ENCODE assay signal across 9 cellular contexts in the genomic region with DNA sequence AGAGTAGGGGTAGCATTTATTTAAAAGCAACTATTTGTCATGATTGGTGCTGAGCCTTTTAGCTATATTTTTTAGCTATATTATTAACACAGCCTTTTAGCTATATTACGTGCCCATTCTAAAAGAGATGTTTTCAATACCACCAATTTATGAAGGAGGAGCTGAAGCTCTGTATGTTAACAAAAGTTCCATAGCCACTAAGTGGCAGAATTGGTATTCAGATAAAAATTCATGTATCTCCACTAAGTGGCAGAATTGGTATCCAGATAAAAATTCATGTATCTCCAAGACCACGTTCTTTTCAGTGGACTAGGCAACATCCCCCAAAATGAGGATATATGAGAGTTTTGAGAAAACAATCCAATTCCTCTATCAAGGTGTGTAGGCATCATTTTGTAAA.
DNase-seq lines count a peak whose midpoint lies in the region; ATAC-seq and TF ChIP-seq lines count a peak whose summit lies in the region.
"Had no signal": no experiment of that assay in that cellular context is flagged by ENCODE, and none has a peak within 500 bp of the region (broad histone marks: within the 10 kb centered on the region; RNA-seq: fewer than 3 reads in every experiment).

No MANE protein-coding gene starts in this region.

- TF ChIP-seq CTCF in mucosa of descending colon (IDR thresholded peaks at IDR 0.05) = no peak

- intact Hi-C loops in mucosa of descending colon (cut with DNase I, micrococcal nuclease) = loop anchor here in 1 of 2 donors (5.0 kb wide), 1 partner anchor 456 kb away; no protein-coding TSS in a partner anchor

- H3K27ac Mint-ChIP-seq in T-helper 17 cell = no peak overlapping the region

- no peaks in the 10 kb centered on the region for H3K36me3 Mint-ChIP-seq in T-helper 17 cell (ENCODE audit: low read depth)

- no peaks in the 10 kb centered on the region for H3K4me1 Mint-ChIP-seq in T-helper 17 cell

- H3K9me3 ChIP-seq in T-helper 17 cell (ENCODE audit: control insufficient read depth, low read length, poor library complexity, severe bottlenecking) (no peaks in the 10 kb centered on the region), mucosa of descending colon (no peaks in the 10 kb centered on the region)
- H3K9me3 ChIP-seq: BLaER1 had no signal

- H3K4me1 ChIP-seq in mucosa of descending colon (ENCODE audit: low read depth) = no peaks in the 10 kb centered on the region
- H3K4me1 ChIP-seq: BLaER1 had no signal

- no peaks in the 10 kb centered on the region for H3K27me3 Mint-ChIP-seq in T-helper 17 cell

- no peak for ATAC-seq in T-helper 17 cell
- ATAC-seq in mucosa of descending colon = no peak

- DNase-seq in NCI-H748 (lab: John Stamatoyannopoulos, UW; ENCODE audit: unreplicated experiment) = peak; percentile 24
- no peak for DNase-seq in NCI-H748 treated with DMSO at 0.1 percent for 48 hours (lab: John Stamatoyannopoulos, UW)
- peak; percentile 19 for DNase-seq in NCI-H460 (ENCODE audit: extremely low read depth, low read depth)
- DNase-seq in dedifferentiated amniotic fluid mesenchymal stem cell (ENCODE audit: extremely low spot score) = peak; percentile 58
- peak; percentile 41 for DNase-seq in stromal cell of bone marrow (ENCODE audit: low read depth)
- no peak for DNase-seq in T-helper 17 cell
- DNase-seq in foreskin melanocyte = no peak
- DNase-seq in mucosa of descending colon = no peak

- H3K4me3 Mint-ChIP-seq in T-helper 17 cell = no peak overlapping the region

- no peaks in the 10 kb centered on the region for H3K36me3 ChIP-seq in mucosa of descending colon (ENCODE audit: low read depth)
- H3K36me3 ChIP-seq: BLaER1 had no signal

- H3K4me3 ChIP-seq in mucosa of descending colon = no peak overlapping the region
- H3K4me3 ChIP-seq: BLaER1 had no signal

Comparison
In these comparisons a context has a peak if more than half of its experiments do, and no peak if none do; other contexts are left out.
1. DNase-seq: peak in NCI-H748 (single experiment), NCI-H460 (single experiment), dedifferentiated amniotic fluid mesenchymal stem cell (single experiment) and stromal cell of bone marrow (single experiment); none in NCI-H748 treated with DMSO at 0.1 percent for 48 hours (single experiment), T-helper 17 cell (0 of 3), foreskin melanocyte (single experiment) and mucosa of descending colon (0 of 3).